In the genomic region with DNA sequence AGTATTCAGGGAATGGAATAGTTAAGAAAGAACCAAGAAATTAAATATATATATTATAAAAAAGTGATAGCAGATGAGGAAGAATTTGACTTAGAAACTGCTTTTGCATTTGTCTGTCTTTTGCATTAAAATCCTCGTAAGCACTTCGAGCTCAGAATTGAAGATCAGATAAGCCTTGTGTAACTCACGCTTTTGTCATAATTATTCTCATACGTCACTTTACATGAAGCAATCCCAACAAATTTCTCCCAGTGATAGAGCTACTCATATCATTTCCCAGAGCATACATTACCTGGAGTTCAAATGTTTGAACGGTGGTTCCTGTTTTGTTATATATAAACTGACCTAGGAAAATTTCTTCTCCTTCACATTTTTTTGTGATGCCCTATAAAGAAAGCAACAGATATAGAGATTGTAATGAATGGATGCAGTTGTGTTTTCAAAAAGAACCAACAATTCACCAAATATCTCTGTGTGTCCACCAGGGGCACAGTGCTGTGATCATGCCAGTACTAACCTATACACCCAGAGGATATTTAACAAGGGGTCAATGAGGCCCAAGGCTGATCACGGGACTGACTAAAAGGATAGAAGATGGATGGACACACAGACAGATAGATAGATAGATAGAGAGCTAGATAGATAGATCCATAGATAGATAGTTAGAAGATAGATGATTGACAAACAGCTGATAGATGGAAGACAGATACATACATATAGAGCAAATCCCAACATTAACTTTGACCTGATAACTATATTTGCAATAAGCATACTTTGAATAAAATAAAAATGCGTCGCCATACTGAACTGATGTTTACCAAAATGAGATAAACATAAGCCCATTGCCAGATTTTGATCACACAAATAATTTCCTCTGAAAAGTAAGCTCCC, we compare ENCODE assay signal across 8 cellular contexts. TPM values are rescaled to one million over a fixed set of nuclear protein-coding genes. Genes with fewer than 3 reads are reported as not detected.
DNase-seq lines count a peak whose midpoint lies in the region; ATAC-seq, FAIRE-seq and TF ChIP-seq lines count a peak whose summit lies in the region.

No MANE protein-coding gene starts in this region.

- TF ChIP-seq RAD21 in A549 (conservative IDR thresholded peaks at IDR 0.05 in 1 of 2, IDR thresholded peaks at IDR 0.05 in 1 of 2): peak in 1 of 2 experiments; percentile 27; a peak in 1 of 5 replicates

- TF ChIP-seq EP300 in A549 (IDR thresholded peaks at IDR 0.05): no peak

- H3K36me3 ChIP-seq in Peyer's patch: no peaks in the 10 kb centered on the region

- DNase-seq in A549 (ENCODE audit: low read depth in 1 of 2, low spot score in 1 of 2) (peak; percentile 21 to 40), GM20000 (ENCODE audit: low spot score) (no peak), Peyer's patch (no peak), epithelial cell of proximal tubule (ENCODE audit: low read depth) (no peak), kidney tubule cell (ENCODE audit: low spot score) (no peak), cortex of kidney (lab: John Stamatoyannopoulos, UW) (no peak), DMS153 (lab: John Stamatoyannopoulos, UW) (no peak)

- CTCF ChIA-PET in A549 (lab: Yijun Ruan, JAX): interaction anchor here (0.6 to 8.0 kb wide), 13 partner anchors 13 to 722 kb away, joined by 3 to 173 read pairs (median 3); a partner anchor contains a TSS

- WGBS in A549 (ENCODE audit: missing lambda C conversion rate): 63% methylated on average over 8 of the region's 8 CpGs

- H3K4me1 ChIP-seq in A549 (no peaks in the 10 kb centered on the region), Peyer's patch (no peaks in the 10 kb centered on the region)

- no peaks in the 10 kb centered on the region for H3K27me3 ChIP-seq in Peyer's patch

- TF ChIP-seq POLR2A in A549 (IDR thresholded peaks at IDR 0.05; ENCODE audit: low read length) (no peak), Peyer's patch (IDR thresholded peaks at IDR 0.05) (no peak)

- H3K27ac ChIP-seq in A549 (no peak overlapping the region), Peyer's patch (no peak overlapping the region)

- FAIRE-seq in A549 (lab: Jason Lieb, UNC): peak; percentile 28

- H3K4me2 ChIP-seq in A549: no peak overlapping the region

- H3K9me3 ChIP-seq in A549 (no peaks in the 10 kb centered on the region), Peyer's patch (no peaks in the 10 kb centered on the region)

- no peak overlapping the region for H3K4me3 ChIP-seq in A549
- H3K4me3 ChIP-seq in Peyer's patch: no peak overlapping the region
- no peak overlapping the region for H3K4me3 ChIP-seq in epithelial cell of proximal tubule (ENCODE audit: low read depth, low read length)

- ATAC-seq in A549 (peak; percentile 62 to 79; a peak in 4 of 6 replicates), GM18511 (IDR thresholded peaks at IDR 0.05; ENCODE audit: unreplicated experiment) (no peak)

- peak; percentile 33; the same call in 2 of the 3 replicates for TF ChIP-seq CTCF in A549 (IDR thresholded peaks at IDR 0.05)
- peak; percentile 25 for TF ChIP-seq CTCF in GM20000 (IDR thresholded peaks at IDR 0.05; ENCODE audit: extremely low read depth, missing control alignments)
- TF ChIP-seq CTCF in Peyer's patch (IDR thresholded peaks at IDR 0.05): peak in 4 of 6 experiments; percentile 6 to 30 (median 8)
- peak; percentile 55 for TF ChIP-seq CTCF in epithelial cell of proximal tubule (conservative IDR thresholded peaks at IDR 0.05; ENCODE audit: low read depth, low read length)

- POLR2A ChIA-PET in A549 (lab: Yijun Ruan, JAX): no interaction called here

TF ChIP-seq in A549, 52 proteins besides CTCF, POLR2A, EP300 and RAD21:
- TF ChIP-seq JUNB (IDR thresholded peaks at IDR 0.05): no peak

RNA-seq across cellular contexts. Expression of a gene that starts 9.3 kb away (rescaled TPM):
- polyA plus RNA-seq in A549 (2011; rRNA removed): 34.7 and 39.8 TPM in 2 replicates
- polyA plus RNA-seq in A549 (2012; cell fraction: cytosol; rRNA removed): 11.4 and 12.2 TPM in 2 replicates
- 7.8 and 13.0 TPM in 2 replicates for polyA plus RNA-seq in A549 (2012; cell fraction: nucleus; rRNA removed)
- 18.0 to 21.0 TPM (median 19.4 TPM) in 3 replicates for polyA plus RNA-seq in A549 (2017; fragmentation: RNase III; extraction: RNeasy Plus Mini Kit Qiagen cat#74134 plus additional on column Dnase treatment)
- polyA minus RNA-seq in A549 (2011; rRNA and poly(A)+ RNA removed): 35.9 and 39.9 TPM in 2 replicates
- 10 to 100 TPM; 33.6 to 63.4 (median 53.4) TPM for total RNA-seq in Peyer's patch
- 10.3 and 17.1 TPM in 2 replicates for total RNA-seq in epithelial cell of proximal tubule

RNA-seq across cellular contexts. Expression of a gene that starts 40.2 kb away (rescaled TPM):
- polyA plus RNA-seq in A549 (2011; rRNA removed): not detected in 2 replicates
- not detected in 2 replicates for polyA plus RNA-seq in A549 (2012; cell fraction: cytosol; rRNA removed)
- not detected in 2 replicates for polyA plus RNA-seq in A549 (2012; cell fraction: nucleus; rRNA removed)
- not detected in 3 replicates for polyA plus RNA-seq in A549 (2017; fragmentation: RNase III; extraction: RNeasy Plus Mini Kit Qiagen cat#74134 plus additional on column Dnase treatment)
- polyA minus RNA-seq in A549 (2011; rRNA and poly(A)+ RNA removed): not detected in 2 replicates
- total RNA-seq in Peyer's patch: not detected
- 0.43 TPM in 1 of 2 replicates, not detected in the other for total RNA-seq in epithelial cell of proximal tubule

RNA-seq across cellular contexts. Expression of a gene that starts 40.5 kb away (rescaled TPM):
- 0.21 and 0.57 TPM in 2 replicates for polyA plus RNA-seq in A549 (2011; rRNA removed)
- polyA plus RNA-seq in A549 (2012; cell fraction: cytosol; rRNA removed): 0.20 and 0.45 TPM in 2 replicates
- polyA plus RNA-seq in A549 (2012; cell fraction: nucleus; rRNA removed): 0.85 and 1.7 TPM in 2 replicates
- 0.09 to 0.21 TPM (median 0.11 TPM) in 3 replicates for polyA plus RNA-seq in A549 (2017; fragmentation: RNase III; extraction: RNeasy Plus Mini Kit Qiagen cat#74134 plus additional on column Dnase treatment)
- polyA minus RNA-seq in A549 (2011; rRNA and poly(A)+ RNA removed): 0.39 and 3.2 TPM in 2 replicates
- total RNA-seq in Peyer's patch: under 1 TPM; 0.18 to 0.83 (median 0.44) TPM
- total RNA-seq in epithelial cell of proximal tubule: under 0.01 TPM in 1 of 2 replicates, not detected in the other

RNA-seq across cellular contexts. Expression of a gene that starts 46.6 kb away (rescaled TPM):
- polyA plus RNA-seq in A549 (2011; rRNA removed): 0.05 TPM in 1 of 2 replicates, not detected in the other
- 0.01 and 0.05 TPM in 2 replicates for polyA plus RNA-seq in A549 (2012; cell fraction: cytosol; rRNA removed)
- polyA plus RNA-seq in A549 (2012; cell fraction: nucleus; rRNA removed): 0.02 and 0.10 TPM in 2 replicates
- polyA plus RNA-seq in A549 (2017; fragmentation: RNase III; extraction: RNeasy Plus Mini Kit Qiagen cat#74134 plus additional on column Dnase treatment): 0.04 to 0.09 TPM (median 0.04 TPM) in 3 replicates
- polyA minus RNA-seq in A549 (2011; rRNA and poly(A)+ RNA removed): 0.49 TPM in 1 of 2 replicates, not detected in the other
- not detected for total RNA-seq in Peyer's patch
- 0.22 TPM in 1 of 2 replicates, not detected in the other for total RNA-seq in epithelial cell of proximal tubule

Comparison
In these comparisons a context has a peak if more than half of its experiments do, and no peak if none do; other contexts are left out.
1. DNase-seq: peak in A549 (2 of 2); none in GM20000 (single experiment), Peyer's patch (0 of 3), epithelial cell of proximal tubule (single experiment), kidney tubule cell (single experiment), cortex of kidney (single experiment) and DMS153 (single experiment).
2. Peak in every context shown above with its lines, with median percentiles within 50 percentile points of each other: CTCF ChIP-seq.